8 cellular contexts compared by ENCODE assay signal in genomic region chr3:44511238-44511567, GRCh38. TPM values are rescaled to one million over a fixed set of nuclear protein-coding genes. Genes with fewer than 3 reads are reported as not detected.
DNase-seq lines count a peak whose midpoint lies in the region; ATAC-seq and TF ChIP-seq lines count a peak whose summit lies in the region.

No MANE protein-coding gene starts in this region.

- peak overlapping the region; percentile 77 for H3K4me3 ChIP-seq in A673 (ENCODE audit: low read depth, low read length, poor library complexity, severe bottlenecking)
- H3K4me3 ChIP-seq in HUES6 (ENCODE audit: low read depth, low read length): peak overlapping the region; percentile 97
- H3K4me3 ChIP-seq in breast epithelium: peak overlapping the region; percentile 84 to 98 (median 86)
- peak overlapping the region; percentile 90 for H3K4me3 ChIP-seq in mucosa of descending colon

- H3K9me3 ChIP-seq in A673 (ENCODE audit: low read depth, low read length, poor library complexity, severe bottlenecking) (no peaks in the 10 kb centered on the region), HUES6 (ENCODE audit: control insufficient read depth, insufficient read depth, low read depth, low read length) (peaks cover 3% of the 10 kb centered on the region; the same call in 1 of the 2 replicates), breast epithelium (no peaks in the 10 kb centered on the region), mucosa of descending colon (no peaks in the 10 kb centered on the region)

- no peak for DNase-seq in A673 (ENCODE audit: low spot score)
- DNase-seq in breast epithelium (ENCODE audit: low spot score in 2 of 2): no peak
- no peak for DNase-seq in mucosa of descending colon
- no peak for DNase-seq in DMS114 treated with DMSO at 0.1 percent for 48 hours (lab: John Stamatoyannopoulos, UW; ENCODE audit: unreplicated experiment)
- no peak for DNase-seq in GOT3 (lab: John Stamatoyannopoulos, UW)
- no peak for DNase-seq in GM19240 (ENCODE audit: insufficient read length, low spot score)

- H3K4me1 ChIP-seq in A673 (ENCODE audit: insufficient read depth, low read length, poor library complexity, severe bottlenecking) (no peaks in the 10 kb centered on the region), HUES6 (ENCODE audit: control insufficient read depth, insufficient read depth, low read length) (peaks cover 22% of the 10 kb centered on the region), breast epithelium (peaks cover 0 to 11% of the 10 kb centered on the region in 2 donors), mucosa of descending colon (ENCODE audit: low read depth) (peaks cover 17% of the 10 kb centered on the region)

- H3K27ac ChIP-seq in A673 (ENCODE audit: low read depth, low read length, poor library complexity, severe bottlenecking): peak overlapping the region; percentile 23
- H3K27ac ChIP-seq in HUES6 (ENCODE audit: low read depth, low read length): peak overlapping the region; percentile 67; the same call in 1 of the 2 replicates
- H3K27ac ChIP-seq in breast epithelium: peak overlapping the region; percentile 89 to 93

- TF ChIP-seq POLR2A in breast epithelium (IDR thresholded peaks at IDR 0.05): no peak

- intact Hi-C loops in A673 (cut with micrococcal nuclease; ENCODE audit: unreplicated experiment): no loop called here
- intact Hi-C loops in breast epithelium (cut with DNase I; ENCODE audit: low total_unique reads): no loop called here
- intact Hi-C loops in mucosa of descending colon (cut with DNase I, micrococcal nuclease): no loop called here

- H3K27me3 ChIP-seq in A673 (replicated peaks; ENCODE audit: insufficient read depth, low read depth, low read length, poor library complexity): no peaks in the 10 kb centered on the region
- H3K27me3 ChIP-seq in HUES6 (ENCODE audit: control insufficient read depth, insufficient read depth, low read length): no peaks in the 10 kb centered on the region
- no peaks in the 10 kb centered on the region for H3K27me3 ChIP-seq in breast epithelium

- TF ChIP-seq CTCF in A673 (conservative IDR thresholded peaks at IDR 0.05; ENCODE audit: low read depth, low read length) (no peak), breast epithelium (IDR thresholded peaks at IDR 0.05) (no peak), mucosa of descending colon (IDR thresholded peaks at IDR 0.05) (no peak)

- POLR2A ChIA-PET in A673 (lab: Charles Lee; ENCODE audit: low non-redundant PET): no interaction called here

- CTCF ChIA-PET in A673 (lab: Charles Lee): no interaction called here

- H3K36me3 ChIP-seq in A673 (ENCODE audit: insufficient read depth, low read length, poor library complexity, severe bottlenecking): no peaks in the 10 kb centered on the region
- no peaks in the 10 kb centered on the region for H3K36me3 ChIP-seq in HUES6 (ENCODE audit: control insufficient read depth, insufficient read depth, low read length)
- no peaks in the 10 kb centered on the region for H3K36me3 ChIP-seq in breast epithelium
- H3K36me3 ChIP-seq in mucosa of descending colon (ENCODE audit: low read depth): no peaks in the 10 kb centered on the region

- ATAC-seq in mucosa of descending colon: no peak
- ATAC-seq in GM21381 (IDR thresholded peaks at IDR 0.05; ENCODE audit: unreplicated experiment): no peak

- H3K9ac ChIP-seq in HUES6 (ENCODE audit: low read length): peak overlapping the region; percentile 80

- BruUV-seq in A673 (replicated peaks; lab: Mats Ljungman, UMichigan): no TSS peak

RNA-seq across cellular contexts. Expression of gene ZNF445, which starts 33.7 kb away (rescaled TPM):
- total RNA-seq in A673 (2021): 17.6 and 18.6 TPM in 2 replicates
- 1 to 10 TPM; 5.8 to 8.9 (median 7.2) TPM for total RNA-seq in breast epithelium
- 10 to 100 TPM; 10.0 to 26.4 (median 16.8) TPM for total RNA-seq in mucosa of descending colon

RNA-seq across cellular contexts. Expression of gene ZKSCAN7, which starts 43.8 kb away (rescaled TPM):
- total RNA-seq in A673 (2021) (3.0 and 3.2 TPM in 2 replicates), breast epithelium (10 to 100 TPM in 1 of 3 donors, 1 to 10 TPM in 2; 5.2 to 11.0 (median 6.7) TPM), mucosa of descending colon (1 to 10 TPM in 2 of 3 donors, under 1 TPM in 1; 0.96 to 3.0 (median 1.6) TPM)

Comparison
In these comparisons a context has a peak if more than half of its experiments do, and no peak if none do; other contexts are left out.
1. H3K27ac ChIP-seq: peak in every context shown above with its lines; median percentile 91 in breast epithelium; 67 in HUES6; 23 in A673.